1 cellular context compared by ENCODE assay signal in the genomic region with DNA sequence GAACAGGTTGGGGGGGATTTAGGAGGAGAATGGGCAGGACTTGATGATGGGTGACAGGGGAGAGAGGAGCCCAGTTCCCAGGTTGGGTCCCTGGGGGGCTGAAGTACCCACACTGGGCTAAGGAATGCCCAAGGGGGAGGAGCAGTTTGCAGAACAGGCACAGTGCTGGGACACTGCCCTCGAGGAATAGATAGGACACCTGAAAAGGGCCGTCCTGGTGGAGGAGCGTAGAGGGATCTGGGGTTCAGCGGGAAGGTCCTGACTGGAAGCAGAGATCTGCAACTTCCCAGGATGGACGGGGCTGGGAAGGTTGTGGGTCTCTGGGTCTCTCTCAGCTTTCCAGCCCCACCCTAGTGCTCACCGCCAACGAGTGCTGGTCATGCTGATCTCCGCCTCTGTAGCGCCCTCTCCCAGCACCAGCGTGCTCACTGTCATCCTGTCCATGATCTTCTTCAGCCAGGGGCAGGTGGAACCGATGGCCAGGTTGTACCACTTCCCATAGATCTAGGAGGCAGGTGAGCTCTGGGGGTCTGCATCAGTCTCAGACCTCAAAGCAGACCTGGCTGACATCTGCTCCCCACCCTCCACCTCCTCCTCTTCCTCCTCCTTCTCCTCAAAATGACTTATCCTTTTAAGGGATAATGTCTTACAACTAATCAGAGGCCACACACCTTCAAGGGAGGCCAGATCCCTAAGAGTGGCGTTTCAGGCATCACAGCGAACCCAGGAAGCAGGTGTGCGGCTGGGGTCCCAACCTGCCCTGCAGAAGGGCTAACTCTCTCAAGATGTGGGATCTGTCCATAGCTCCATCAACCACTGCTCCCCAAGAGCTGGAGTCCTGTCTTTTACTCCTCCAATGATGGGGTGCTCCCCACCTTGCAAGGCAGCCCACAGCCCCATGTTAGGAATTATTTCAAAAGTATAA.
A peak's percentile ranks its signal among the peaks of the same experiment; 100 is the strongest.
TF ChIP-seq lines count a peak whose summit lies in the region.

No MANE protein-coding gene starts in this region.

TF ChIP-seq in HepG2, 621 proteins besides CTCF, POLR2A, EP300 and RAD21 (continued from another document and continues in another):
- TF ChIP-seq, protein P1, sequence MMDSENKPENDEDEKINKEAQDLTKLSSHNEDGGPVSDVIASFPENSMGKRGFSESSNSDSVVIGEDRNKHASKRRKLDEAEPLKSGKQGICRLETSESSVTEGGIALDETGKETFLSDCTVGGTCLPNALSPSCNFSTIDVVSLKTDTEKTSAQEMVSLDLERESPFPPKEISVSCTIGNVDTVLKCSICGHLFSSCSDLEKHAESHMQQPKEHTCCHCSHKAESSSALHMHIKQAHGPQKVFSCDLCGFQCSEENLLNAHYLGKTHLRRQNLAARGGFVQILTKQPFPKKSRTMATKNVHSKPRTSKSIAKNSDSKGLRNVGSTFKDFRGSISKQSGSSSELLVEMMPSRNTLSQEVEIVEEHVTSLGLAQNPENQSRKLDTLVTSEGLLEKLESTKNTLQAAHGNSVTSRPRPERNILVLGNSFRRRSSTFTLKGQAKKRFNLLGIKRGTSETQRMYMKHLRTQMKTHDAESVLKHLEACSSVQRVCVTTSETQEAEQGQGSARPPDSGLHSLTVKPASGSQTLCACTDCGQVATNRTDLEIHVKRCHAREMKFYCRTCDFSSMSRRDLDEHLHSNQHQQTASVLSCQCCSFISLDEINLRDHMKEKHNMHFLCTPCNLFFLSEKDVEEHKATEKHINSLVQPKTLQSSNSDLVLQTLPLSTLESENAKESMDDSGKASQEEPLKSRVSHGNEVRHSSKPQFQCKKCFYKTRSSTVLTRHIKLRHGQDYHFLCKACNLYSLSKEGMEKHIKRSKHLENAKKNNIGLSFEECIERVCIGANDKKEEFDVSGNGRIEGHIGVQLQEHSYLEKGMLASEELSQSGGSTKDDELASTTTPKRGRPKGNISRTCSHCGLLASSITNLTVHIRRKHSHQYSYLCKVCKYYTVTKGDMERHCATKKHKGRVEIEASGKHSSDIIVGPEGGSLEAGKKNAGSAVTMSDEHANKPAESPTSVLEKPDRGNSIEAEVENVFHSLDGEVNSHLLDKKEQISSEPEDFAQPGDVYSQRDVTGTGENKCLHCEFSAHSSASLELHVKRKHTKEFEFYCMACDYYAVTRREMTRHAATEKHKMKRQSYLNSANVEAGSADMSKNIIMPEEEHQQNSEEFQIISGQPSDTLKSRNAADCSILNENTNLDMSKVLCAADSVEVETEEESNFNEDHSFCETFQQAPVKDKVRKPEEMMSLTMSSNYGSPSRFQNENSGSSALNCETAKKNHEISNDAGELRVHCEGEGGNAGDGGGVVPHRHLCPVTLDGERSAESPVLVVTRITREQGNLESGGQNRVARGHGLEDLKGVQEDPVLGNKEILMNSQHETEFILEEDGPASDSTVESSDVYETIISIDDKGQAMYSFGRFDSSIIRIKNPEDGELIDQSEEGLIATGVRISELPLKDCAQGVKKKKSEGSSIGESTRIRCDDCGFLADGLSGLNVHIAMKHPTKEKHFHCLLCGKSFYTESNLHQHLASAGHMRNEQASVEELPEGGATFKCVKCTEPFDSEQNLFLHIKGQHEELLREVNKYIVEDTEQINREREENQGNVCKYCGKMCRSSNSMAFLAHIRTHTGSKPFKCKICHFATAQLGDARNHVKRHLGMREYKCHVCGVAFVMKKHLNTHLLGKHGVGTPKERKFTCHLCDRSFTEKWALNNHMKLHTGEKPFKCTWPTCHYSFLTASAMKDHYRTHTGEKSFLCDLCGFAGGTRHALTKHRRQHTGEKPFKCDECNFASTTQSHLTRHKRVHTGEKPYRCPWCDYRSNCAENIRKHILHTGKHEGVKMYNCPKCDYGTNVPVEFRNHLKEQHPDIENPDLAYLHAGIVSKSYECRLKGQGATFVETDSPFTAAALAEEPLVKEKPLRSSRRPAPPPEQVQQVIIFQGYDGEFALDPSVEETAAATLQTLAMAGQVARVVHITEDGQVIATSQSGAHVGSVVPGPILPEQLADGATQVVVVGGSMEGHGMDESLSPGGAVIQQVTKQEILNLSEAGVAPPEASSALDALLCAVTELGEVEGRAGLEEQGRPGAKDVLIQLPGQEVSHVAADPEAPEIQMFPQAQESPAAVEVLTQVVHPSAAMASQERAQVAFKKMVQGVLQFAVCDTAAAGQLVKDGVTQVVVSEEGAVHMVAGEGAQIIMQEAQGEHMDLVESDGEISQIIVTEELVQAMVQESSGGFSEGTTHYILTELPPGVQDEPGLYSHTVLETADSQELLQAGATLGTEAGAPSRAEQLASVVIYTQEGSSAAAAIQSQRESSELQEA (CRISPR knock-in tag; IDR thresholded peaks at IDR 0.05; ENCODE audit: not compliant biosample characterization) = no peak
- TF ChIP-seq ZNF10 (CRISPR knock-in tag; IDR thresholded peaks at IDR 0.05; ENCODE audit: borderline replicate concordance, low read depth) = no peak
- no peak for TF ChIP-seq PAX8 (CRISPR knock-in tag; IDR thresholded peaks at IDR 0.05; ENCODE audit: borderline replicate concordance)
- no peak for TF ChIP-seq TBP (CRISPR knock-in tag; IDR thresholded peaks at IDR 0.05)
- TF ChIP-seq, protein P2, sequence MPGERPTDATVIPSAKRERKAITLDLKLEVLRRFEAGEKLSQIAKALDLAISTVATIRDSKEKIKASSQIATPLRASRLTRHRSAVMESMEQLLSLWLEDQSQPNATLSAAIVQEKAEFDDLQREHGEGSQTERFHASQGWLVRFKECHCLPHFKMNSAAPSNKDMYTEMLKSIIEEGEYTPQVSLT (CRISPR knock-in tag; IDR thresholded peaks at IDR 0.05; ENCODE audit: borderline replicate concordance, low read depth) = no peak
- TF ChIP-seq MTA1 (CRISPR knock-in tag; IDR thresholded peaks at IDR 0.05; ENCODE audit: borderline replicate concordance) = no peak
- TF ChIP-seq ZNF672 (CRISPR knock-in tag; IDR thresholded peaks at IDR 0.05) = no peak
- 0 out of 2 replicates have a peak, but pooled peaks have one; percentile 21 for TF ChIP-seq FOSL2 (CRISPR knock-in tag; IDR thresholded peaks at IDR 0.05)
- TF ChIP-seq ZNF274 (CRISPR knock-in tag; IDR thresholded peaks at IDR 0.05) = no peak
- no peak for TF ChIP-seq TMF1 (CRISPR knock-in tag; IDR thresholded peaks at IDR 0.05; ENCODE audit: low read depth)
- no peak for TF ChIP-seq ZSCAN12 (CRISPR knock-in tag; IDR thresholded peaks at IDR 0.05)
- TF ChIP-seq MTF1 (CRISPR knock-in tag; IDR thresholded peaks at IDR 0.05) = no peak
- TF ChIP-seq, protein P3, sequence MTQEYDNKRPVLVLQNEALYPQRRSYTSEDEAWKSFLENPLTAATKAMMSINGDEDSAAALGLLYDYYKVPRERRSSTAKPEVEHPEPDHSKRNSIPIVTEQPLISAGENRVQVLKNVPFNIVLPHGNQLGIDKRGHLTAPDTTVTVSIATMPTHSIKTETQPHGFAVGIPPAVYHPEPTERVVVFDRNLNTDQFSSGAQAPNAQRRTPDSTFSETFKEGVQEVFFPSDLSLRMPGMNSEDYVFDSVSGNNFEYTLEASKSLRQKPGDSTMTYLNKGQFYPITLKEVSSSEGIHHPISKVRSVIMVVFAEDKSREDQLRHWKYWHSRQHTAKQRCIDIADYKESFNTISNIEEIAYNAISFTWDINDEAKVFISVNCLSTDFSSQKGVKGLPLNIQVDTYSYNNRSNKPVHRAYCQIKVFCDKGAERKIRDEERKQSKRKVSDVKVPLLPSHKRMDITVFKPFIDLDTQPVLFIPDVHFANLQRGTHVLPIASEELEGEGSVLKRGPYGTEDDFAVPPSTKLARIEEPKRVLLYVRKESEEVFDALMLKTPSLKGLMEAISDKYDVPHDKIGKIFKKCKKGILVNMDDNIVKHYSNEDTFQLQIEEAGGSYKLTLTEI (CRISPR knock-in tag; conservative IDR thresholded peaks at IDR 0.05) = no peak
- TF ChIP-seq, protein P4, sequence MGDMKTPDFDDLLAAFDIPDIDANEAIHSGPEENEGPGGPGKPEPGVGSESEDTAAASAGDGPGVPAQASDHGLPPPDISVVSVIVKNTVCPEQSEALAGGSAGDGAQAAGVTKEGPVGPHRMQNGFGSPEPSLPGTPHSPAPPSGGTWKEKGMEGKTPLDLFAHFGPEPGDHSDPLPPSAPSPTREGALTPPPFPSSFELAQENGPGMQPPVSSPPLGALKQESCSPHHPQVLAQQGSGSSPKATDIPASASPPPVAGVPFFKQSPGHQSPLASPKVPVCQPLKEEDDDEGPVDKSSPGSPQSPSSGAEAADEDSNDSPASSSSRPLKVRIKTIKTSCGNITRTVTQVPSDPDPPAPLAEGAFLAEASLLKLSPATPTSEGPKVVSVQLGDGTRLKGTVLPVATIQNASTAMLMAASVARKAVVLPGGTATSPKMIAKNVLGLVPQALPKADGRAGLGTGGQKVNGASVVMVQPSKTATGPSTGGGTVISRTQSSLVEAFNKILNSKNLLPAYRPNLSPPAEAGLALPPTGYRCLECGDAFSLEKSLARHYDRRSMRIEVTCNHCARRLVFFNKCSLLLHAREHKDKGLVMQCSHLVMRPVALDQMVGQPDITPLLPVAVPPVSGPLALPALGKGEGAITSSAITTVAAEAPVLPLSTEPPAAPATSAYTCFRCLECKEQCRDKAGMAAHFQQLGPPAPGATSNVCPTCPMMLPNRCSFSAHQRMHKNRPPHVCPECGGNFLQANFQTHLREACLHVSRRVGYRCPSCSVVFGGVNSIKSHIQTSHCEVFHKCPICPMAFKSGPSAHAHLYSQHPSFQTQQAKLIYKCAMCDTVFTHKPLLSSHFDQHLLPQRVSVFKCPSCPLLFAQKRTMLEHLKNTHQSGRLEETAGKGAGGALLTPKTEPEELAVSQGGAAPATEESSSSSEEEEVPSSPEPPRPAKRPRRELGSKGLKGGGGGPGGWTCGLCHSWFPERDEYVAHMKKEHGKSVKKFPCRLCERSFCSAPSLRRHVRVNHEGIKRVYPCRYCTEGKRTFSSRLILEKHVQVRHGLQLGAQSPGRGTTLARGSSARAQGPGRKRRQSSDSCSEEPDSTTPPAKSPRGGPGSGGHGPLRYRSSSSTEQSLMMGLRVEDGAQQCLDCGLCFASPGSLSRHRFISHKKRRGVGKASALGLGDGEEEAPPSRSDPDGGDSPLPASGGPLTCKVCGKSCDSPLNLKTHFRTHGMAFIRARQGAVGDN (CRISPR knock-in tag; IDR thresholded peaks at IDR 0.05) = peak; percentile 87
- TF ChIP-seq ZNF616 (CRISPR knock-in tag; IDR thresholded peaks at IDR 0.05; ENCODE audit: low read depth) = 0 out of 2 replicates have a peak, but pooled peaks have one; percentile 36
- no peak for TF ChIP-seq ZSCAN30 (CRISPR knock-in tag; IDR thresholded peaks at IDR 0.05)
- TF ChIP-seq, protein P5, sequence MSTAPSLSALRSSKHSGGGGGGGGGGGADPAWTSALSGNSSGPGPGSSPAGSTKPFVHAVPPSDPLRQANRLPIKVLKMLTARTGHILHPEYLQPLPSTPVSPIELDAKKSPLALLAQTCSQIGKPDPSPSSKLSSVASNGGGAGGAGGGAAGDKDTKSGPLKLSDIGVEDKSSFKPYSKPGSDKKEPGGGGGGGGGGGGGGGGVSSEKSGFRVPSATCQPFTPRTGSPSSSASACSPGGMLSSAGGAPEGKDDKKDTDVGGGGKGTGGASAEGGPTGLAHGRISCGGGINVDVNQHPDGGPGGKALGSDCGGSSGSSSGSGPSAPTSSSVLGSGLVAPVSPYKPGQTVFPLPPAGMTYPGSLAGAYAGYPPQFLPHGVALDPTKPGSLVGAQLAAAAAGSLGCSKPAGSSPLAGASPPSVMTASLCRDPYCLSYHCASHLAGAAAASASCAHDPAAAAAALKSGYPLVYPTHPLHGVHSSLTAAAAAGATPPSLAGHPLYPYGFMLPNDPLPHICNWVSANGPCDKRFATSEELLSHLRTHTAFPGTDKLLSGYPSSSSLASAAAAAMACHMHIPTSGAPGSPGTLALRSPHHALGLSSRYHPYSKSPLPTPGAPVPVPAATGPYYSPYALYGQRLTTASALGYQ (CRISPR knock-in tag; IDR thresholded peaks at IDR 0.05) = no peak
- TF ChIP-seq ZNF546 (CRISPR knock-in tag; conservative IDR thresholded peaks at IDR 0.05) = 0 out of 2 replicates have a peak, but pooled peaks have one; percentile 31
- TF ChIP-seq, protein P6, sequence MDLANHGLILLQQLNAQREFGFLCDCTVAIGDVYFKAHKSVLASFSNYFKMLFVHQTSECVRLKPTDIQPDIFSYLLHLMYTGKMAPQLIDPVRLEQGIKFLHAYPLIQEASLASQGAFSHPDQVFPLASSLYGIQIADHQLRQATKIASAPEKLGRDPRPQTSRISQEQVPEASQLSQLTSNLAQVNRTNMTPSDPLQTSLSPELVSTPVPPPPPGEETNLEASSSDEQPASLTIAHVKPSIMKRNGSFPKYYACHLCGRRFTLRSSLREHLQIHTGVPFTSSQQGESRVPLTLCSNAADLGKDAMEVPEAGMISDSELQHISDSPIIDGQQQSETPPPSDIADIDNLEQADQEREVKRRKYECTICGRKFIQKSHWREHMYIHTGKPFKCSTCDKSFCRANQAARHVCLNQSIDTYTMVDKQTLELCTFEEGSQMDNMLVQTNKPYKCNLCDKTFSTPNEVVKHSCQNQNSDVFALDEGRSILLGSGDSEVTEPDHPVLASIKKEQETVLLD (CRISPR knock-in tag; IDR thresholded peaks at IDR 0.05; ENCODE audit: low read depth) = no peak
- TF ChIP-seq, protein P7, sequence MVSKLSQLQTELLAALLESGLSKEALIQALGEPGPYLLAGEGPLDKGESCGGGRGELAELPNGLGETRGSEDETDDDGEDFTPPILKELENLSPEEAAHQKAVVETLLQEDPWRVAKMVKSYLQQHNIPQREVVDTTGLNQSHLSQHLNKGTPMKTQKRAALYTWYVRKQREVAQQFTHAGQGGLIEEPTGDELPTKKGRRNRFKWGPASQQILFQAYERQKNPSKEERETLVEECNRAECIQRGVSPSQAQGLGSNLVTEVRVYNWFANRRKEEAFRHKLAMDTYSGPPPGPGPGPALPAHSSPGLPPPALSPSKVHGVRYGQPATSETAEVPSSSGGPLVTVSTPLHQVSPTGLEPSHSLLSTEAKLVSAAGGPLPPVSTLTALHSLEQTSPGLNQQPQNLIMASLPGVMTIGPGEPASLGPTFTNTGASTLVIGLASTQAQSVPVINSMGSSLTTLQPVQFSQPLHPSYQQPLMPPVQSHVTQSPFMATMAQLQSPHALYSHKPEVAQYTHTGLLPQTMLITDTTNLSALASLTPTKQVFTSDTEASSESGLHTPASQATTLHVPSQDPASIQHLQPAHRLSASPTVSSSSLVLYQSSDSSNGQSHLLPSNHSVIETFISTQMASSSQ (IDR thresholded peaks at IDR 0.05; ENCODE audit: low read depth) = no peak
- TF ChIP-seq, protein P7 (CRISPR knock-in tag; IDR thresholded peaks at IDR 0.05; ENCODE audit: borderline replicate concordance) = no peak
- TF ChIP-seq ZNF775 (CRISPR knock-in tag; IDR thresholded peaks at IDR 0.05; ENCODE audit: borderline replicate concordance) = no peak
